Comparison of ENCODE assay signal across 25 cellular contexts in the genomic region with DNA sequence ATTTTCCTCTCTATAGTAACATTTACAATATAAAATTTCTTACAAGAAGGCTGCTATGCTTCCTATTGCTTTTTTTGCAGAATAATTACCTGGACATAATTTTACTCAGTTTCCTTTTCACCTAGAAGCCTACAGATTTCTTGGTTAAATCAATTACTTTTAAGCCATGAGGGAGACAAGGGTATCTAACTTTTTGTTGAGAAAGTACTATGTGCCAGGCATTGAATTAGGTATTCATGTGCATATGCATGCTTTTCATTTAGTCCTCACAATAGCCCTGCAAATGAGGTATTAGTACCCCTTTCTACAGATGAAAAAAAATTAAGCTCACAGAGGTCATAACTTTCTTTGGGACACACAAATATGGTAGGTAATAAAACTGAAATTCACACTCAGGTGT. TPM values are rescaled to one million over a fixed set of nuclear protein-coding genes. Genes with fewer than 3 reads are reported as not detected.
"Had no signal": no experiment of that assay in that cellular context is flagged by ENCODE, and none has a peak within 500 bp of the region (broad histone marks: within the 10 kb centered on the region; RNA-seq: fewer than 3 reads in every experiment).

No MANE protein-coding gene starts in this region.

- H3K4me3 ChIP-seq: stomach, suprapubic skin, testis, thoracic aorta, thyroid gland, tibial artery, tibial nerve, transverse colon, upper lobe of left lung, upper lobe of right lung, uterus, vagina had no signal

- H3K9me3 ChIP-seq: stomach, suprapubic skin, testis, thoracic aorta, thyroid gland, tibial artery, tibial nerve, transverse colon, upper lobe of left lung, upper lobe of right lung, uterus, vagina had no signal

- ATAC-seq: stimulated activated effector memory CD8-positive, alpha-beta T cell treated with anti-CD3 and anti-CD28 coated beads, Interleukin-12 subunit alpha, Interleukin-12 subunit beta, amount 100 ng/mL, for 72 hours; stimulated activated memory B cell treated with anti-CD40 and anti-IgM and Interleukin-4, amounts not matched to agents 10 μg/mL and 1 μg/mL and 100 μg/mL, for 72 hours; stimulated activated naive B cell treated with anti-CD40 and anti-IgM and Interleukin-4, amounts not matched to agents 10 μg/mL and 1 μg/mL and 100 μg/mL, for 72 hours; stimulated activated naive CD8-positive, alpha-beta T cell treated with anti-CD3 and anti-CD28 coated beads, Interleukin-15, amount 100 ng/mL, for 72 hours; stimulated activated naive CD8-positive, alpha-beta T cell treated with anti-CD3 and anti-CD28 coated beads, Interleukin-15, Interleukin-2, amounts not matched to agents 100 U/mL and 50 U/mL, for 24 hours; upper lobe of right lung had no signal

- H3K27ac ChIP-seq: stomach, suprapubic skin, testis, thoracic aorta, thyroid gland, tibial artery, tibial nerve, transverse colon, upper lobe of left lung, upper lobe of right lung, uterus, vagina had no signal

- H3K4me1 ChIP-seq: stomach, suprapubic skin, testis, thyroid gland, tibial artery, tibial nerve, transverse colon, upper lobe of left lung, upper lobe of right lung, uterus, vagina had no signal

- H3K27me3 ChIP-seq: stomach, suprapubic skin, testis, thyroid gland, tibial artery, tibial nerve, transverse colon, upper lobe of left lung, upper lobe of right lung, uterus, vagina had no signal

- H3K36me3 ChIP-seq: uterus had no signal

- DNase-seq: stimulated activated CD4-positive, alpha-beta T cell treated with anti-CD3 and anti-CD28 coated beads, Interleukin-2, amount 100 ng/mL, for 48 hours; stimulated activated CD4-positive, alpha-beta T cell treated with anti-CD3 and anti-CD28 coated beads, Interleukin-4, amount 100 ng/mL, for 1 hour; stimulated activated CD4-positive, alpha-beta T cell treated with anti-CD3 and anti-CD28 coated beads, Interleukin-4, amount 100 ng/mL, for 24 hours; stimulated activated CD4-positive, alpha-beta T cell treated with anti-CD3 and anti-CD28 coated beads, Interleukin-4, amount 100 ng/mL, for 4 hours; stimulated activated CD8-positive, alpha-beta memory T cell treated with anti-CD3 and anti-CD28 coated beads, Interleukin-4, amount 100 ng/mL, for 48 hours; stimulated activated naive B cell treated with anti-CD40 and anti-IgM and Interleukin-4, amounts not matched to agents 10 μg/mL and 1 μg/mL and 100 μg/mL, for 72 hours; stimulated activated naive CD4-positive, alpha-beta T cell treated with Interleukin-2 at 50 U/mL for 16 hours; stimulated activated naive CD8-positive, alpha-beta T cell treated with anti-CD3 and anti-CD28 coated beads, Interleukin-15, amount 100 ng/mL, for 72 hours; stimulated activated naive CD8-positive, alpha-beta T cell treated with anti-CD3 and anti-CD28 coated beads, Interleukin-15, Interleukin-2, amounts not matched to agents 100 U/mL and 50 U/mL, for 24 hours; stomach; substantia nigra; testis; thyroid gland; tibial artery; transverse colon; upper lobe of left lung; upper lobe of right lung; uterus had no signal

RNA-seq across cellular contexts. Expression of a gene that starts 57.6 kb away (rescaled TPM):
- total RNA-seq: subcutaneous adipose tissue, thoracic aorta, tibial nerve, upper lobe of right lung had no signal
